ENCODE assay signal across 20 cellular contexts in genomic region chr3:101084404-101084803, GRCh38.
"Had no signal": no experiment of that assay in that cellular context is flagged by ENCODE, and none has a peak within 500 bp of the region (broad histone marks: within the 10 kb centered on the region; RNA-seq: fewer than 3 reads in every experiment).

No MANE protein-coding gene starts in this region.

- H3K9me3 ChIP-seq: colonic mucosa, esophagus muscularis mucosa, heart left ventricle, pancreas, psoas muscle, suprapubic skin, transverse colon, uterus had no signal

- H3K4me3 ChIP-seq: colonic mucosa, dorsolateral prefrontal cortex, esophagus muscularis mucosa, heart left ventricle, pancreas, psoas muscle, suprapubic skin, transverse colon, uterus had no signal

- H3K27ac ChIP-seq: colonic mucosa, dorsolateral prefrontal cortex, esophagus muscularis mucosa, pancreas, psoas muscle, suprapubic skin, transverse colon, uterus had no signal

- H3K4me1 Mint-ChIP-seq: activated naive CD8-positive, alpha-beta T cell treated with anti-CD3 and anti-CD28 coated beads for 36 hours; memory B cell; nephron progenitor cell; WTC11 had no signal

- H3K4me3 Mint-ChIP-seq: activated naive CD8-positive, alpha-beta T cell treated with anti-CD3 and anti-CD28 coated beads for 36 hours; memory B cell; nephron progenitor cell; stimulated activated naive CD8-positive, alpha-beta T cell treated with anti-CD3 and anti-CD28 coated beads, Interleukin-15, Interleukin-2, amounts not matched to agents 100 ng/mL and 50 ng/mL, for 24 hours; T-helper 1 cell treated with Interleukin-12 subunit alpha and Interleukin-12 subunit beta and Interleukin-4 antibody, amounts not matched to agents 30 μg/mL and 1 μg/mL, for 36 hours; WTC11 had no signal

- H3K36me3 ChIP-seq: colonic mucosa, esophagus muscularis mucosa, heart left ventricle, pancreas, suprapubic skin, transverse colon, uterus had no signal

- H3K36me3 Mint-ChIP-seq: activated naive CD8-positive, alpha-beta T cell treated with anti-CD3 and anti-CD28 coated beads for 36 hours; memory B cell; WTC11 had no signal

- H3K27me3 ChIP-seq: colonic mucosa, dorsolateral prefrontal cortex, esophagus muscularis mucosa, heart left ventricle, pancreas, suprapubic skin, transverse colon, uterus had no signal

- H3K9me3 Mint-ChIP-seq: activated naive CD8-positive, alpha-beta T cell treated with anti-CD3 and anti-CD28 coated beads for 36 hours; memory B cell; nephron progenitor cell; stimulated activated naive CD8-positive, alpha-beta T cell treated with anti-CD3 and anti-CD28 coated beads, Interleukin-15, Interleukin-2, amounts not matched to agents 100 ng/mL and 50 ng/mL, for 24 hours; T-helper 1 cell treated with Interleukin-12 subunit alpha and Interleukin-12 subunit beta and Interleukin-4 antibody, amounts not matched to agents 30 μg/mL and 1 μg/mL, for 36 hours; WTC11 had no signal

- H3K27ac Mint-ChIP-seq: activated naive CD8-positive, alpha-beta T cell treated with anti-CD3 and anti-CD28 coated beads for 36 hours; memory B cell; nephron progenitor cell; stimulated activated naive CD8-positive, alpha-beta T cell treated with anti-CD3 and anti-CD28 coated beads, Interleukin-15, Interleukin-2, amounts not matched to agents 100 ng/mL and 50 ng/mL, for 24 hours; T-helper 1 cell treated with Interleukin-12 subunit alpha and Interleukin-12 subunit beta and Interleukin-4 antibody, amounts not matched to agents 30 μg/mL and 1 μg/mL, for 36 hours; WTC11 had no signal

- DNase-seq: activated naive CD4-positive, alpha-beta T cell treated with Interleukin-2 at 50 U/mL for 16 hours; activated naive CD8-positive, alpha-beta T cell treated with anti-CD3 and anti-CD28 coated beads for 36 hours; activated T-cell treated with anti-CD3 and anti-CD28 coated beads, Interleukin-2, amount 50 U/mL, for 48 hours; colonic mucosa; dorsolateral prefrontal cortex; heart left ventricle; nephron progenitor cell; pancreas; psoas muscle; right cardiac atrium; stimulated activated CD4-positive, alpha-beta T cell treated with anti-CD3 and anti-CD28 coated beads, Interleukin-12 subunit alpha, Interleukin-12 subunit beta, amount 100 ng/mL, for 4 hours; T1000; transverse colon; uterus had no signal

- H3K4me1 ChIP-seq: colonic mucosa, pancreas, psoas muscle, suprapubic skin, uterus had no signal
